ENCODE assay signal across 27 cellular contexts in genomic region chr22:43162412-43163150, GRCh38. TPM values are rescaled to one million over a fixed set of nuclear protein-coding genes. Genes with fewer than 3 reads are reported as not detected.
"Had no signal": no experiment of that assay in that cellular context is flagged by ENCODE, and none has a peak within 500 bp of the region (broad histone marks: within the 10 kb centered on the region; RNA-seq: fewer than 3 reads in every experiment).

No MANE protein-coding gene starts in this region.

- H3K9me3 Mint-ChIP-seq: activated B cell treated with CpG ODN at 0.5 μM for 24 hours; activated CD4-positive, alpha-beta T cell treated with anti-CD3 and anti-CD28 coated beads, Interleukin-2, amount 10 ng/mL, durations not matched to agents 24 days and 14 days; activated naive CD4-positive, alpha-beta T cell treated with anti-CD3 and anti-CD28 coated beads, Interleukin-2, amount 50 U/mL, for 24 hours; activated T-cell treated with anti-CD3 and anti-CD28 coated beads, Interleukin-2, amount 50 U/mL, for 24 hours; activated T-helper 1 cell treated with anti-CD3 and anti-CD28 coated beads, Interleukin-12 subunit alpha, Interleukin-12 subunit beta, Interleukin-2, Interleukin-4 antibody, amounts not matched to agents 30 ng/mL and 10 ng/mL and 1 ng/mL, durations not matched to agents 14 hours and 24 hours and 36 hours had no signal

- H3K27ac Mint-ChIP-seq: activated B cell treated with CpG ODN at 0.5 μM for 24 hours; activated CD4-positive, alpha-beta T cell treated with anti-CD3 and anti-CD28 coated beads, Interleukin-2, amount 10 ng/mL, durations not matched to agents 24 days and 14 days; activated CD8-positive, alpha-beta memory T cell treated with anti-CD3 and anti-CD28 coated beads, Interleukin-2, amount 10 ng/mL, durations not matched to agents 7 days and 5 days; activated naive CD4-positive, alpha-beta T cell treated with anti-CD3 and anti-CD28 coated beads, Interleukin-2, amount 50 U/mL, for 24 hours; activated T-cell treated with anti-CD3 and anti-CD28 coated beads, Interleukin-2, amount 50 U/mL, for 24 hours; activated T-helper 1 cell treated with anti-CD3 and anti-CD28 coated beads, Interleukin-12 subunit alpha, Interleukin-12 subunit beta, Interleukin-2, Interleukin-4 antibody, amounts not matched to agents 30 ng/mL and 10 ng/mL and 1 ng/mL, durations not matched to agents 14 hours and 24 hours and 36 hours had no signal

- H3K9me3 ChIP-seq: breast epithelium, SJSA1 had no signal

- ATAC-seq: activated CD8-positive, alpha-beta memory T cell treated with anti-CD3 and anti-CD28 coated beads, Interleukin-2, amount 10 ng/mL, durations not matched to agents 7 days and 5 days; Panc1; SK-N-SH treated with all-trans-retinoic acid at 6 μM for 48 hours had no signal

- H3K4me1 Mint-ChIP-seq: activated CD4-positive, alpha-beta T cell treated with anti-CD3 and anti-CD28 coated beads, Interleukin-2, amount 10 ng/mL, durations not matched to agents 24 days and 14 days; activated CD8-positive, alpha-beta memory T cell treated with anti-CD3 and anti-CD28 coated beads, Interleukin-2, amount 10 ng/mL, durations not matched to agents 7 days and 5 days had no signal

- H3K36me3 Mint-ChIP-seq: activated naive CD4-positive, alpha-beta T cell treated with anti-CD3 and anti-CD28 coated beads, Interleukin-2, amount 50 U/mL, for 24 hours had no signal

- H3K4me3 ChIP-seq: breast epithelium, SJSA1 had no signal

- H3K4me3 Mint-ChIP-seq: activated B cell treated with CpG ODN at 0.5 μM for 24 hours; activated CD4-positive, alpha-beta T cell treated with anti-CD3 and anti-CD28 coated beads, Interleukin-2, amount 10 ng/mL, durations not matched to agents 24 days and 14 days; activated CD8-positive, alpha-beta memory T cell treated with anti-CD3 and anti-CD28 coated beads, Interleukin-2, amount 10 ng/mL, durations not matched to agents 7 days and 5 days; activated naive CD4-positive, alpha-beta T cell treated with anti-CD3 and anti-CD28 coated beads, Interleukin-2, amount 50 U/mL, for 24 hours; activated T-cell treated with anti-CD3 and anti-CD28 coated beads, Interleukin-2, amount 50 U/mL, for 24 hours; activated T-helper 1 cell treated with anti-CD3 and anti-CD28 coated beads, Interleukin-12 subunit alpha, Interleukin-12 subunit beta, Interleukin-2, Interleukin-4 antibody, amounts not matched to agents 30 ng/mL and 10 ng/mL and 1 ng/mL, durations not matched to agents 14 hours and 24 hours and 36 hours had no signal

- H3K4me1 ChIP-seq: SJSA1 had no signal

- H3K27me3 Mint-ChIP-seq: activated B cell treated with CpG ODN at 0.5 μM for 24 hours; activated CD4-positive, alpha-beta T cell treated with anti-CD3 and anti-CD28 coated beads, Interleukin-2, amount 10 ng/mL, durations not matched to agents 24 days and 14 days; activated CD8-positive, alpha-beta memory T cell treated with anti-CD3 and anti-CD28 coated beads, Interleukin-2, amount 10 ng/mL, durations not matched to agents 7 days and 5 days; activated naive CD4-positive, alpha-beta T cell treated with anti-CD3 and anti-CD28 coated beads, Interleukin-2, amount 50 U/mL, for 24 hours; activated T-cell treated with anti-CD3 and anti-CD28 coated beads, Interleukin-2, amount 50 U/mL, for 24 hours had no signal

- H3K27ac ChIP-seq: SJSA1 had no signal

- DNase-seq: activated B cell treated with CpG ODN at 0.5 μM for 24 hours; activated CD4-positive, alpha-beta T cell treated with anti-CD3 and anti-CD28 coated beads for 1 hour; activated CD4-positive, alpha-beta T cell treated with anti-CD3 and anti-CD28 coated beads, Interleukin-2, amount 10 ng/mL, durations not matched to agents 24 days and 14 days; activated CD4-positive, alpha-beta T cell treated with anti-CD3 and anti-CD28 coated beads, Interleukin-2, amount 50 U/mL, for 48 hours; activated CD8-positive, alpha-beta memory T cell treated with anti-CD3 and anti-CD28 coated beads, Interleukin-2, amount 10 ng/mL, durations not matched to agents 7 days and 5 days; activated effector memory CD4-positive, alpha-beta T cell treated with Interleukin-2 at 50 U/mL for 16 hours; activated naive CD4-positive, alpha-beta T cell; activated T-cell treated with anti-CD3 and anti-CD28 coated beads, Interleukin-2, amount 50 U/mL, for 24 hours; caudate nucleus; Karpas-422; NCI-H1105 treated with DMSO at 0.1 percent for 48 hours; NCI-H1436 treated with DMSO at 0.1 percent for 48 hours; NCI-H187 treated with DMSO at 0.1 percent for 48 hours; NCI-H2081 treated with DMSO at 0.1 percent for 48 hours; NCI-H526 treated with DMSO at 0.1 percent for 48 hours; NCI-H82; OCI-M1; RPMI8226; SHP77; SW 1271 had no signal

- H3K36me3 ChIP-seq: breast epithelium had no signal

- H3K27me3 ChIP-seq: breast epithelium, SJSA1 had no signal

RNA-seq across cellular contexts. Expression of gene BIK, which starts 52.0 kb away (rescaled TPM):
- total RNA-seq: aorta had no signal
